8 cellular contexts compared by ENCODE assay signal in the genomic region with DNA sequence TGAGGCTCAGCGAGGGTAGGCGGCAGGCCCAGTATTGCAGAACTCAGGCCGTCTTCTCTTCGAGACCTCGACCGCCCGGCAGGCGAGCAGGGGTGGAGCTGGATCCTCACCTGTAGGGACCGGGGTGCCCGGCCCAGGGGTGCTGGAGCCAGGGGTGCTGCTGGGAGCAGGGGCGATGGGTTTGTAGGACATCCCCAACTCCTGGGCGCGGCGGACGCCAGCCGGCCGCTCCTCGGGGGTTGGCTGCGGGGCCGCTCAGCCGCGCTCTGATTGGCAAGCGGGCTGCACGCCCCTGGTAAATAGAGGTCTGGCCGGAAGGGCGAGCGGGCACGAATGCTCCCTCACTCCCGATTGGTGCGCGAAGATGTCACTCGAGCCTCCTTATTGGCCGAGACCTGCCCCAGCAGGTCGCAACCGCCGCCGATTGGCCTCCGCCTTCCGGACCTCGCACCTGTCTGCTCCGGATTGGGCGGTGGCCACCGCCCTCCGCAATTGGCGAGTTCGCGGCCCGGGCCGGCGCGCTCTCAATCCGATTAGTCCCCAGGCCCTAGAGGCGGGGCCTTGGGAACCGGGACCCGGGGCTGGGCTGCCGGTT. TPM values are rescaled to one million over a fixed set of nuclear protein-coding genes. Genes with fewer than 3 reads are reported as not detected.
DNase-seq lines count a peak whose midpoint lies in the region; ATAC-seq, FAIRE-seq and TF ChIP-seq lines count a peak whose summit lies in the region.

A gene with protein sequence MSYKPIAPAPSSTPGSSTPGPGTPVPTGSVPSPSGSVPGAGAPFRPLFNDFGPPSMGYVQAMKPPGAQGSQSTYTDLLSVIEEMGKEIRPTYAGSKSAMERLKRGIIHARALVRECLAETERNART (minus strand): TSS at position 272 of the 595 bp plus-strand sequence. CDS start 80 bp downstream, at position 192.

- H3K27me3 ChIP-seq in body of pancreas (no peaks in the 10 kb centered on the region), sigmoid colon (peaks cover 9 to 30% (median 26%) of the 10 kb centered on the region in 3 donors)

- H3K36me3 ChIP-seq in body of pancreas (replicated peaks in 1 of 2; ENCODE audit: insufficient read depth in 1 of 2, low read depth in 2 of 2), result no peaks in the 10 kb centered on the region
- peaks cover 0 to 7% (median 0%) of the 10 kb centered on the region in 4 donors for H3K36me3 ChIP-seq in sigmoid colon

- WGBS in body of pancreas, 2 donors, result 0% methylated on average over 56 of the region's 56 CpGs; no CpG with 5 or more reads in 1 of the 2 donors
- WGBS in sigmoid colon, 2 donors, result 0 to 1% methylated on average over 56 of the region's 56 CpGs

- no peak for TF ChIP-seq CTCF in 22Rv1 (IDR thresholded peaks at IDR 0.05)
- peak in 2 of 7 experiments; percentile 2 to 19 for TF ChIP-seq CTCF in body of pancreas (IDR thresholded peaks at IDR 0.05)
- no peak for TF ChIP-seq CTCF in sigmoid colon (IDR thresholded peaks at IDR 0.05)

- intact Hi-C loops in body of pancreas (cut with DNase I), result no loop called here
- intact Hi-C loops in sigmoid colon (cut with DNase I), result loop anchor here (2.0 to 5.0 kb wide), 6 partner anchors 25 to 241 kb away; a partner anchor contains a TSS

- FAIRE-seq in TTC549 (lab: Jason Lieb, UNC), result peak; percentile 87

- DNase-seq in NCI-H2107 treated with DMSO at 0.1 percent for 48 hours (lab: John Stamatoyannopoulos, UW; ENCODE audit: unreplicated experiment) (peak; percentile 90), body of pancreas (peak; percentile 100), iPS DF 19.7 (ENCODE audit: low read depth, low spot score) (peak; percentile 98), sigmoid colon (peak; percentile 100)

- H3K9me3 ChIP-seq in body of pancreas, result no peaks in the 10 kb centered on the region
- no peaks in the 10 kb centered on the region for H3K9me3 ChIP-seq in sigmoid colon

- ATAC-seq in GM18520 (IDR thresholded peaks at IDR 0.05; ENCODE audit: unreplicated experiment) (peak; percentile 68), HG03064 (IDR thresholded peaks at IDR 0.05; ENCODE audit: low read depth, unreplicated experiment) (peak; percentile 54), body of pancreas (peak; percentile 83)

- peaks cover 49% of the 10 kb centered on the region for H3K4me1 ChIP-seq in body of pancreas
- peaks cover 0 to 57% (median 48%) of the 10 kb centered on the region in 4 donors for H3K4me1 ChIP-seq in sigmoid colon

- peak within 1 kb of the TSS; percentile 25 to 61 for H3K4me3 ChIP-seq in body of pancreas
- peak within 1 kb of the TSS; percentile 66 to 81 (median 76) for H3K4me3 ChIP-seq in sigmoid colon

- TF ChIP-seq POLR2A in body of pancreas (IDR thresholded peaks at IDR 0.05) (peak; percentile 91 to 94 (median 93)), sigmoid colon (IDR thresholded peaks at IDR 0.05) (peak; percentile 71 to 93)

- TF ChIP-seq EP300 in sigmoid colon (IDR thresholded peaks at IDR 0.05), result no peak

- H3K27ac ChIP-seq in 22Rv1 (peak within 1 kb of the TSS; percentile 96), body of pancreas (peak within 1 kb of the TSS; percentile 97 to 99 (median 98)), sigmoid colon (peak within 1 kb of the TSS; percentile 96 to 99 (median 97))

RNA-seq across cellular contexts. Expression of the gene that starts here (rescaled TPM):
- total RNA-seq in body of pancreas, result 10 to 100 TPM; 56.7 to 59.4 TPM
- total RNA-seq in sigmoid colon, result 10 to 100 TPM; 13.3 to 32.9 (median 23.7) TPM
- 100 to 1,000 TPM in 2 of 3 donors, 10 to 100 TPM in 1; 64.9 to 126 (median 101) TPM for polyA plus RNA-seq in sigmoid colon

Comparison
In these comparisons a context has a peak if more than half of its experiments do, and no peak if none do; other contexts are left out.
1. Peak in every context shown above with its lines: DNase-seq, ATAC-seq, H3K4me3 ChIP-seq and H3K27ac ChIP-seq.